ENCODE assay signal across 13 cellular contexts in genomic region chr20:50276119-50277063, GRCh38.
DNase-seq lines count a peak whose midpoint lies in the region; ATAC-seq and TF ChIP-seq lines count a peak whose summit lies in the region.
"Had no signal": no experiment of that assay in that cellular context is flagged by ENCODE, and none has a peak within 500 bp of the region (broad histone marks: within the 10 kb centered on the region; RNA-seq: fewer than 3 reads in every experiment).

No MANE protein-coding gene starts in this region.

- TF ChIP-seq POLR2A in gastrocnemius medialis (IDR thresholded peaks at IDR 0.05), result no peak

- H3K4me3 ChIP-seq in gastrocnemius medialis, result no peak overlapping the region

- in situ Hi-C loops in KBM-7 (cut with MboI; ENCODE audit: low pct_unique_long_range_greater_than_20kb, low sequenced_read_pairs), result no loop called here
- in situ Hi-C loops in gastrocnemius medialis (cut with MboI; ENCODE audit: low sequenced_read_pairs in 4 of 4), result loop anchor here in 2 of 4 donors (10.0 to 25.0 kb wide), 3 partner anchors 82 to 186 kb away; partner anchors contain the start of gene CEBPB (in 1 of the 2)

- H3K9me3 ChIP-seq in gastrocnemius medialis, result no peaks in the 10 kb centered on the region
- H3K9me3 ChIP-seq: heart left ventricle had no signal

- intact Hi-C loops in left colon (cut with DNase I, micrococcal nuclease), result no loop called here
- intact Hi-C loops in gastrocnemius medialis (cut with DNase I; ENCODE audit: low total_unique reads), result loop anchor here (5.0 kb wide), 1 partner anchor 121 kb away; no protein-coding TSS in a partner anchor

- ATAC-seq in left colon (peak; percentile 31), gastrocnemius medialis (no peak), GM18873 (IDR thresholded peaks at IDR 0.05; ENCODE audit: low FRiP score, unreplicated experiment) (no peak)
- ATAC-seq: heart left ventricle had no signal

- no peaks in the 10 kb centered on the region for H3K27me3 ChIP-seq in gastrocnemius medialis
- H3K27me3 ChIP-seq: brain microvascular endothelial cell, heart left ventricle had no signal

- H3K27ac ChIP-seq in gastrocnemius medialis, result peak overlapping the region; percentile 87 to 96 (median 92)
- H3K27ac ChIP-seq: brain microvascular endothelial cell, parathyroid adenoma had no signal

- no peaks in the 10 kb centered on the region for H3K36me3 ChIP-seq in gastrocnemius medialis
- H3K36me3 ChIP-seq: brain microvascular endothelial cell, heart left ventricle had no signal

- TF ChIP-seq CTCF in gastrocnemius medialis (IDR thresholded peaks at IDR 0.05 in 4 of 5, conservative IDR thresholded peaks at IDR 0.05 in 1 of 5), result no peak

- peak; percentile 60 for DNase-seq in KBM-7
- peak; percentile 18 for DNase-seq in OCI-M1 (lab: John Stamatoyannopoulos, UW)
- DNase-seq in left colon, result no peak
- no peak for DNase-seq in gastrocnemius medialis
- DNase-seq in NCI-H748 (lab: John Stamatoyannopoulos, UW; ENCODE audit: unreplicated experiment), result no peak
- no peak for DNase-seq in NCI-H187 treated with DMSO at 0.1 percent for 48 hours (lab: John Stamatoyannopoulos, UW)
- DNase-seq: activated CD4-positive, alpha-beta T cell treated with anti-CD3 and anti-CD28 coated beads, Interleukin-2, amount 50 U/mL, for 4 hours; activated gamma-delta T cell treated with Interleukin-2 at 50 U/mL for 16 hours; brain microvascular endothelial cell; NCI-H146 had no signal

- peaks cover 44 to 49% of the 10 kb centered on the region in 2 donors for H3K4me1 ChIP-seq in gastrocnemius medialis
- H3K4me1 ChIP-seq: parathyroid adenoma had no signal

Comparison
In these comparisons a context has a peak if more than half of its experiments do, and no peak if none do; other contexts are left out.
1. DNase-seq: peak in KBM-7 (single experiment) and OCI-M1 (single experiment); none in left colon (0 of 2), gastrocnemius medialis (0 of 2), NCI-H748 (single experiment) and NCI-H187 treated with DMSO at 0.1 percent for 48 hours (single experiment).